ENCODE assay signal across 12 cellular contexts in genomic region chr2:23480991-23481797, GRCh38.
DNase-seq lines count a peak whose midpoint lies in the region; ATAC-seq and TF ChIP-seq lines count a peak whose summit lies in the region.
"Had no signal": no experiment of that assay in that cellular context is flagged by ENCODE, and none has a peak within 500 bp of the region (broad histone marks: within the 10 kb centered on the region; RNA-seq: fewer than 3 reads in every experiment).

No MANE protein-coding gene starts in this region.

- H3K36me3 ChIP-seq in iPS-20b (ENCODE audit: insufficient read depth, low read depth, low read length) (no peaks in the 10 kb centered on the region), thoracic aorta (no peaks in the 10 kb centered on the region)

- H3K4me3 Mint-ChIP-seq in activated T-cell treated with anti-CD3 and anti-CD28 coated beads, Interleukin-2, amount 50 U/mL, for 24 hours, result no peak overlapping the region
- H3K4me3 Mint-ChIP-seq: central memory CD8-positive, alpha-beta T cell had no signal

- no peaks in the 10 kb centered on the region for H3K9me3 Mint-ChIP-seq in activated T-cell treated with anti-CD3 and anti-CD28 coated beads, Interleukin-2, amount 50 U/mL, for 24 hours
- H3K9me3 Mint-ChIP-seq: central memory CD8-positive, alpha-beta T cell had no signal

- CTCF ChIA-PET in HEK293T (lab: Yijun Ruan, JAX), result interaction anchor here (0.6 to 0.8 kb wide), 2 partner anchors 51 to 123 kb away, joined by 3 read pairs; no protein-coding TSS in a partner anchor

- H3K27me3 Mint-ChIP-seq in activated T-cell treated with anti-CD3 and anti-CD28 coated beads, Interleukin-2, amount 50 U/mL, for 24 hours, result peaks cover 13% of the 10 kb centered on the region

- no peaks in the 10 kb centered on the region for H3K36me3 Mint-ChIP-seq in activated T-cell treated with anti-CD3 and anti-CD28 coated beads, Interleukin-2, amount 50 U/mL, for 24 hours (ENCODE audit: low read depth)

- no peaks in the 10 kb centered on the region for H3K4me1 Mint-ChIP-seq in activated T-cell treated with anti-CD3 and anti-CD28 coated beads, Interleukin-2, amount 50 U/mL, for 24 hours (ENCODE audit: low read depth)
- H3K4me1 Mint-ChIP-seq: central memory CD8-positive, alpha-beta T cell had no signal

- no peak for TF ChIP-seq CTCF in thoracic aorta (IDR thresholded peaks at IDR 0.05)

- no peaks in the 10 kb centered on the region for H3K9me3 ChIP-seq in iPS-20b (ENCODE audit: insufficient read depth, low read depth, low read length)
- H3K9me3 ChIP-seq in thoracic aorta, result no peaks in the 10 kb centered on the region
- H3K9me3 ChIP-seq: testis had no signal

- H3K27ac Mint-ChIP-seq in activated T-cell treated with anti-CD3 and anti-CD28 coated beads, Interleukin-2, amount 50 U/mL, for 24 hours, result no peak overlapping the region

- ATAC-seq in thoracic aorta (ENCODE audit: insufficient number of reproducible peaks, low FRiP score, low read depth), result peak; percentile 80
- ATAC-seq: K562 had no signal

- peaks cover 13% of the 10 kb centered on the region; the same call in 1 of the 2 replicates for H3K27me3 ChIP-seq in iPS-20b (ENCODE audit: insufficient read depth, low read length)
- H3K27me3 ChIP-seq in thoracic aorta (replicated peaks; ENCODE audit: insufficient read depth), result no peaks in the 10 kb centered on the region
- H3K27me3 ChIP-seq: testis had no signal

- H3K4me1 ChIP-seq in iPS-20b (ENCODE audit: insufficient read depth, low read length) (peaks cover 30% of the 10 kb centered on the region), thoracic aorta (ENCODE audit: control insufficient read depth in 1 of 2, low read depth in 2 of 2) (peaks cover 3 to 12% of the 10 kb centered on the region in 2 donors)
- H3K4me1 ChIP-seq: parathyroid adenoma, testis had no signal

- POLR2A ChIA-PET in HEK293T (lab: Yijun Ruan, JAX), result no interaction called here

- H3K4me3 ChIP-seq in iPS-20b (ENCODE audit: low read length) (0 out of 2 replicates have a peak overlapping the region, but pooled peaks have one; percentile 5), thoracic aorta (peak overlapping the region; percentile 19)
- H3K4me3 ChIP-seq: K562, testis had no signal

- DNase-seq in HEK293T (ENCODE audit: extremely low spot score), result peak; percentile 23
- peak; percentile 83 for DNase-seq in SW480 (ENCODE audit: low spot score)
- no peak for DNase-seq in thoracic aorta (ENCODE audit: low spot score)
- DNase-seq in putamen (ENCODE audit: low spot score), result no peak
- DNase-seq in activated T-cell treated with anti-CD3 and anti-CD28 coated beads, Interleukin-2, amount 50 U/mL, for 24 hours, result no peak
- DNase-seq in nucleus accumbens (lab: John Stamatoyannopoulos, UW), result no peak
- DNase-seq: testis had no signal

- peak overlapping the region; percentile 43; the same call in 1 of the 2 replicates for H3K9ac ChIP-seq in iPS-20b (ENCODE audit: low read depth, low read length)
- H3K9ac ChIP-seq: parathyroid adenoma had no signal

- H3K27ac ChIP-seq in iPS-20b (ENCODE audit: low read length) (no peak overlapping the region), thoracic aorta (peak overlapping the region; percentile 25 to 71)
- H3K27ac ChIP-seq: parathyroid adenoma, testis, VCaP had no signal

TF ChIP-seq in HEK293T, 16 proteins besides CTCF, POLR2A, EP300 and RAD21:
- TF ChIP-seq FOXK2 (IDR thresholded peaks at IDR 0.05) (no peak), ARNT (IDR thresholded peaks at IDR 0.05) (no peak), BHLHE40 (IDR thresholded peaks at IDR 0.05; ENCODE audit: borderline replicate concordance) (no peak)

Comparison
In these comparisons a context has a peak if more than half of its experiments do, and no peak if none do; other contexts are left out.
1. DNase-seq: peak in HEK293T (single experiment) and SW480 (single experiment); none in thoracic aorta (single experiment), putamen (single experiment), activated T-cell treated with anti-CD3 and anti-CD28 coated beads, Interleukin-2, amount 50 U/mL, for 24 hours (single experiment) and nucleus accumbens (0 of 56).